ENCODE assay signal across 15 cellular contexts in the genomic region with DNA sequence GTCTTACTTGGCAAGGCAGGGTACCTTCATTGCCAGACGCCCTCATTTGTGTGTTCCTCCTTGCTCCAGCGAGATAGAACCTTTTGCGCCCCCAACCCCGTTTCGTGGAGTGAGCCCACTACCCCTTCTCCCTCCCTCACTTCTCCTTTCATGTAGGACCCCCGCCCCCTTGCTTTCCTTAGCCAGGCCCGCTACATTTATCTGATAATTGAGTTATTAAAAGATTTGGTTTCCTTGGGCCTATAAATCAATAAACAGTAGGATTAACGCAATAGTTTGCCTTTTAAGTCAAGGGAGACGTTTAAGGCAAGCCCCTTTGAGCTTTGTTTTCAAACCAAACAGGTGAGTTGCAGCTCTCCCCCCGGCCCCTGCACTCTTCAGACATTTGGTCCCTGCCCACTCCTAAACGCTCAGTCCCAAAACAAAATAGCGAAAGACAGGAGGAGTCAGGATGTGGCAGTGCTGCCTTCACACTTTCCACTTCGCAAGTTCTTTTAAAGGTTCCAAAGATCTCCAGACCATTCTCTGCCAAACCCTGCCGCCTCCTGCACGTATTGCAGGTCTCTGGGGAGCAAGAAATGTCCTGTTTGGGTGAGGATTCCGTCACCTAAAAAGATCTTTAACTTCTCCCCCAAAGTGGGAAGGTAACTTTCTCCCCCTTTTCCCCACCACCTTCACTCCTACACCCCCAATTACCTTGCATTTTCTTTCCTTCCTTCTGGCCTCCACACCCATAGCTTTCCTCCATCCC. TPM values are rescaled to one million over a fixed set of nuclear protein-coding genes. Genes with fewer than 3 reads are reported as not detected.
"Had no signal": no experiment of that assay in that cellular context is flagged by ENCODE, and none has a peak within 500 bp of the region (broad histone marks: within the 10 kb centered on the region; RNA-seq: fewer than 3 reads in every experiment).

No MANE protein-coding gene starts in this region.

- H3K4me3 ChIP-seq: cardiac muscle cell, heart left ventricle, lower lobe of right lung, spleen had no signal

- H3K27ac ChIP-seq: cardiac muscle cell, heart left ventricle, lower lobe of right lung, spleen had no signal

- DNase-seq: activated CD4-positive, alpha-beta T cell treated with anti-CD3 and anti-CD28 coated beads for 1 hour; activated CD4-positive, alpha-beta T cell treated with anti-CD3 and anti-CD28 coated beads, Interleukin-2, amount 50 U/mL, for 48 hours; activated T-cell treated with anti-CD3 and anti-CD28 coated beads, Interleukin-2, amount 50 U/mL, for 4 hours; heart left ventricle; lower lobe of right lung; naive B cell; spleen; stimulated activated naive CD4-positive, alpha-beta T cell treated with Interleukin-2 at 50 U/mL for 16 hours had no signal

- H3K36me3 ChIP-seq: cardiac muscle cell, heart left ventricle, lower lobe of right lung, spleen had no signal

- H3K36me3 Mint-ChIP-seq: naive B cell had no signal

- H3K4me3 Mint-ChIP-seq: activated T-cell treated with anti-CD3 and anti-CD28 coated beads, Interleukin-2, amount 50 U/mL, for 4 hours had no signal

- H3K9me3 ChIP-seq: heart left ventricle, lower lobe of right lung had no signal

- H3K9me3 Mint-ChIP-seq: activated T-cell treated with anti-CD3 and anti-CD28 coated beads, Interleukin-2, amount 50 U/mL, for 4 hours had no signal

RNA-seq across cellular contexts. Expression of a gene that starts 27.6 kb away (rescaled TPM):
- total RNA-seq: activated T-cell treated with anti-CD3 and anti-CD28 coated beads, Interleukin-2, amount 50 U/mL, for 4 hours; astrocyte; cardiac muscle cell; fibroblast of lung; frontal cortex; heart left ventricle; lower lobe of right lung; posterior vena cava; sciatic nerve; spleen; T-helper 2 cell treated with Interferon-gamma antibody and Interleukin-4, amounts not matched to agents 100 ng/mL and 5 ng/mL, for 36 hours had no signal
- polyA plus RNA-seq: cardiac muscle cell, fibroblast of lung, heart left ventricle, spleen had no signal
